In the genomic region with DNA sequence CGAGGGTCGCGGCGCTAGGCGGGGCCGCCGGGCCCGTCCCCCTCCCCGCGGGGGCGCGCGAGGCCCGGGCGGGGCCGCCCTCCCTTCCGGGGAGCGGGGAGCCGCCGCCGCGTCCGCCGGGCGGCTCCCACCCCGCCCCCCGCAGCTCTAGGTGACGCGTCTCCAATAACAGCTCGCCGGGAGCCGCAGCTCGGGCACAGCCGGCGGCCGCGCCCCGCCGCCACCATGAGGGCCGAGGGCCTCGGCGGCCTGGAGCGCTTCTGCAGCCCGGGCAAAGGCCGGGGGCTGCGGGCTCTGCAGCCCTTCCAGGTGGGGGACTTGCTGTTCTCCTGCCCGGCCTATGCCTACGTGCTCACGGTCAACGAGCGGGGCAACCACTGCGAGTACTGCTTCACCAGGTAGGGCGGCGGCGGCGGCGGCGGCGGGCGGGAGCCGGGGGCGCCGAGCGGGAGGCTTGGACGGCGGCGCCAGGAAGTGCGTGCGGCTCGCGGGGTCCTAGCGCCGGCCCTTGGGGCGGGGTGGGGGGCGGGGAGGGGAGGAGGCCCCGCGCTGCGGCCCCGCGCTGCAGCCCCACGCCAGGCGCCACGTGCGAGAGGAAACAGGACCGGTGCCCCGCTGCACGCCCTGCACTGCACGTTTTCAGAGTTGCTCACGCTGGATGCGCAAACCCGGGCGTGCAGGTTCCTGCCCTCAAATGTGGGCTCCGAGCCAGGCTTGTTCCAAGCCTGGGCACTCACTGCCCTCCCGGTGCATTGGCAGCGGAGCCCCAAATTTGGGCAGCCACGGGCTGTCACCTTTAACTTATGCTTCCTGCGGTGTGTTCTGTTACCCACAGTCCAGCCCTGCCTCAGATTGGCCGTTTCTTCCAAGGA, we compare ENCODE assay signal across 8 cellular contexts. TPM values are rescaled to one million over a fixed set of nuclear protein-coding genes. Genes with fewer than 3 reads are reported as not detected.
DNase-seq lines count a peak whose midpoint lies in the region; ATAC-seq and TF ChIP-seq lines count a peak whose summit lies in the region.

A gene with protein sequence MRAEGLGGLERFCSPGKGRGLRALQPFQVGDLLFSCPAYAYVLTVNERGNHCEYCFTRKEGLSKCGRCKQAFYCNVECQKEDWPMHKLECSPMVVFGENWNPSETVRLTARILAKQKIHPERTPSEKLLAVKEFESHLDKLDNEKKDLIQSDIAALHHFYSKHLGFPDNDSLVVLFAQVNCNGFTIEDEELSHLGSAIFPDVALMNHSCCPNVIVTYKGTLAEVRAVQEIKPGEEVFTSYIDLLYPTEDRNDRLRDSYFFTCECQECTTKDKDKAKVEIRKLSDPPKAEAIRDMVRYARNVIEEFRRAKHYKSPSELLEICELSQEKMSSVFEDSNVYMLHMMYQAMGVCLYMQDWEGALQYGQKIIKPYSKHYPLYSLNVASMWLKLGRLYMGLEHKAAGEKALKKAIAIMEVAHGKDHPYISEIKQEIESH (plus strand): TSS at position 130 of the 872 bp plus-strand sequence. CDS start 96 bp downstream, at position 226.

- WGBS in suprapubic skin: 0% methylated on average over 19 of the region's 98 CpGs

- ATAC-seq in GM21576 (IDR thresholded peaks at IDR 0.05; ENCODE audit: unreplicated experiment): peak; percentile 72

- H3K4me3 ChIP-seq in Jurkat, Clone E6-1 (ENCODE audit: low read length): peak within 1 kb of the TSS; percentile 88
- H3K4me3 ChIP-seq in SJCRH30 (peak within 1 kb of the TSS; percentile 100), suprapubic skin (peak within 1 kb of the TSS; percentile 75)

- H3K9me3 ChIP-seq in SJCRH30 (replicated peaks) (no peaks in the 10 kb centered on the region), suprapubic skin (no peaks in the 10 kb centered on the region)

- TF ChIP-seq POLR2A in suprapubic skin (IDR thresholded peaks at IDR 0.05): peak in 1 of 2 donors; percentile 14

- TF ChIP-seq CTCF in suprapubic skin (IDR thresholded peaks at IDR 0.05): no peak

- peak within 1 kb of the TSS; percentile 93 for H3K27ac ChIP-seq in SJCRH30
- peak within 1 kb of the TSS; percentile 83 for H3K27ac ChIP-seq in suprapubic skin

- H3K36me3 ChIP-seq in SJCRH30: no peaks in the 10 kb centered on the region
- no peaks in the 10 kb centered on the region for H3K36me3 ChIP-seq in suprapubic skin

- H3K4me1 ChIP-seq in SJCRH30 (no peaks in the 10 kb centered on the region), suprapubic skin (peaks cover 34% of the 10 kb centered on the region)

- peak; percentile 81 for DNase-seq in Daoy (ENCODE audit: low read depth)
- peak; percentile 41 for DNase-seq in Jurkat, Clone E6-1 (ENCODE audit: low read depth, low spot score)
- peak; percentile 77 to 84 for DNase-seq in SJCRH30
- peak; percentile 65 for DNase-seq in activated naive CD4-positive, alpha-beta T cell treated with Interleukin-2 at 50 U/mL for 16 hours
- DNase-seq in globus pallidus (ENCODE audit: low spot score): peak; percentile 40
- peak; percentile 64 for DNase-seq in occipital lobe (lab: John Stamatoyannopoulos, UW)
- peak in 1 of 2 donors; percentile 82 for DNase-seq in suprapubic skin (ENCODE audit: low spot score in 2 of 2)

- no peak for TF ChIP-seq EP300 in suprapubic skin (IDR thresholded peaks at IDR 0.05)

- H3K27me3 ChIP-seq in SJCRH30 (no peaks in the 10 kb centered on the region), suprapubic skin (no peaks in the 10 kb centered on the region)

RNA-seq across cellular contexts. Expression of the gene that starts here (rescaled TPM):
- 38.8 and 42.4 TPM in 2 replicates for total RNA-seq in Daoy (2014; rRNA removed; shearing (Covaris generic))
- 68.9 TPM for polyA plus RNA-seq in Jurkat, Clone E6-1 (2012; ENCODE audit: insufficient read depth, insufficient read length)
- 34.8 and 37.2 TPM in 2 replicates for total RNA-seq in SJCRH30 (2014; rRNA removed; shearing (Covaris generic))
- total RNA-seq in occipital lobe: 51.6 TPM
- total RNA-seq in suprapubic skin: 10 to 100 TPM; 25.3 to 30.7 (median 27.8) TPM
